Comparison of ENCODE assay signal across 8 cellular contexts in genomic region chr14:41606249-41607118, GRCh38. TPM values are rescaled to one million over a fixed set of nuclear protein-coding genes. Genes with fewer than 3 reads are reported as not detected.
DNase-seq lines count a peak whose midpoint lies in the region; ATAC-seq and TF ChIP-seq lines count a peak whose summit lies in the region.

TSS of gene LRFN5 (plus strand) at chr14:41606876.

- WGBS in right cardiac atrium: under 1% methylated on average over 75 of the region's 75 CpGs

- H3K27ac ChIP-seq in KMS-11 (no peak within 1 kb of the TSS), right cardiac atrium (ENCODE audit: low read length) (peak within 1 kb of the TSS; percentile 2)

- H3K27me3 Mint-ChIP-seq in activated naive CD8-positive, alpha-beta T cell treated with anti-CD3 and anti-CD28 coated beads, Interleukin-2, amount 50 U/mL, for 24 hours: peaks cover 73% of the 10 kb centered on the region

- H3K4me1 Mint-ChIP-seq in activated naive CD8-positive, alpha-beta T cell treated with anti-CD3 and anti-CD28 coated beads, Interleukin-2, amount 50 U/mL, for 24 hours: peaks cover 46% of the 10 kb centered on the region

- H3K4me2 ChIP-seq in KMS-11: peak within 1 kb of the TSS; percentile 57; the same call in 1 of the 2 replicates

- peak; percentile 55 for DNase-seq in GM13977 (ENCODE audit: low spot score)
- peak; percentile 23 for DNase-seq in activated naive CD8-positive, alpha-beta T cell treated with anti-CD3 and anti-CD28 coated beads, Interleukin-2, amount 50 U/mL, for 24 hours
- peak; percentile 51 to 82 (median 79) for DNase-seq in right cardiac atrium
- DNase-seq in retinal pigment epithelial cell (ENCODE audit: low read depth): no peak
- no peak for DNase-seq in stimulated activated CD4-positive, alpha-beta T cell treated with anti-CD3 and anti-CD28 coated beads, Interleukin-1b, Interleukin-23, amount 100 ng/mL, for 48 hours

- intact Hi-C loops in right cardiac atrium (cut with DNase I): no loop called here

- H3K9me3 Mint-ChIP-seq in activated naive CD8-positive, alpha-beta T cell treated with anti-CD3 and anti-CD28 coated beads, Interleukin-2, amount 50 U/mL, for 24 hours: no peaks in the 10 kb centered on the region

- H3K9me3 ChIP-seq in right cardiac atrium (ENCODE audit: control insufficient read depth, low read length): no peaks in the 10 kb centered on the region

- no peaks in the 10 kb centered on the region for H3K36me3 ChIP-seq in KMS-11 (ENCODE audit: insufficient read depth)

- H3K27me3 ChIP-seq in KMS-11 (ENCODE audit: insufficient read depth, low read depth) (no peaks in the 10 kb centered on the region), right cardiac atrium (ENCODE audit: control insufficient read depth, insufficient read depth) (no peaks in the 10 kb centered on the region)

- peak within 1 kb of the TSS; percentile 78 for H2AFZ ChIP-seq in KMS-11 (ENCODE audit: low read depth)

- no peak for TF ChIP-seq CTCF in GM13977 (IDR thresholded peaks at IDR 0.05; ENCODE audit: extremely low read depth, insufficient read depth, missing control alignments)
- no peak for TF ChIP-seq CTCF in KMS-11 (conservative IDR thresholded peaks at IDR 0.05; ENCODE audit: low read depth, low read length)
- TF ChIP-seq CTCF in retinal pigment epithelial cell (conservative IDR thresholded peaks at IDR 0.05; ENCODE audit: low read depth, low read length): no peak

- peaks cover 1% of the 10 kb centered on the region for H3K36me3 Mint-ChIP-seq in activated naive CD8-positive, alpha-beta T cell treated with anti-CD3 and anti-CD28 coated beads, Interleukin-2, amount 50 U/mL, for 24 hours (ENCODE audit: low read depth)

- peak; percentile 70 for ATAC-seq in activated naive CD8-positive, alpha-beta T cell treated with anti-CD3 and anti-CD28 coated beads, Interleukin-2, amount 50 U/mL, for 24 hours
- ATAC-seq in right cardiac atrium (peak; percentile 76 to 82), GM21390 (IDR thresholded peaks at IDR 0.05; ENCODE audit: unreplicated experiment) (no peak), HG03457 (IDR thresholded peaks at IDR 0.05; ENCODE audit: unreplicated experiment) (no peak)

- H3K79me2 ChIP-seq in KMS-11 (ENCODE audit: insufficient read depth, low read depth): no peaks in the 10 kb centered on the region

- no peak within 1 kb of the TSS for H3K27ac Mint-ChIP-seq in activated naive CD8-positive, alpha-beta T cell treated with anti-CD3 and anti-CD28 coated beads, Interleukin-2, amount 50 U/mL, for 24 hours

- in situ Hi-C loops in GM13977 (cut with MboI; ENCODE audit: low pct_unique_long_range_greater_than_20kb, low sequenced_read_pairs, unreplicated experiment): no loop called here

- no peaks in the 10 kb centered on the region for H3K4me1 ChIP-seq in KMS-11 (ENCODE audit: low read depth, poor library complexity, severe bottlenecking)
- H3K4me1 ChIP-seq in right cardiac atrium (ENCODE audit: control insufficient read depth, insufficient read depth, low read length): no peaks in the 10 kb centered on the region

- peak within 1 kb of the TSS; percentile 25; the same call in 1 of the 2 replicates for H3K9ac ChIP-seq in KMS-11

- H3K4me3 ChIP-seq in KMS-11 (IDR thresholded peaks at IDR 0.05; ENCODE audit: insufficient read depth, low read depth, low read length) (no peak within 1 kb of the TSS), right cardiac atrium (ENCODE audit: low read length) (peak within 1 kb of the TSS; percentile 55), retinal pigment epithelial cell (ENCODE audit: low read length) (peak within 1 kb of the TSS; percentile 59)

- H4K20me1 ChIP-seq in KMS-11 (ENCODE audit: insufficient read depth): no peaks in the 10 kb centered on the region

- H3K4me3 Mint-ChIP-seq in activated naive CD8-positive, alpha-beta T cell treated with anti-CD3 and anti-CD28 coated beads, Interleukin-2, amount 50 U/mL, for 24 hours: peak within 1 kb of the TSS; percentile 66

RNA-seq across cellular contexts. Expression of gene LRFN5, which starts in this region (rescaled TPM):
- total RNA-seq in right cardiac atrium: 1 to 10 TPM in 3 of 4 donors, under 1 TPM in 1; 0.78 to 1.7 (median 1.1) TPM
- 0.23 TPM for polyA plus RNA-seq in right cardiac atrium

Comparison
In these comparisons a context has a peak if more than half of its experiments do, and no peak if none do; other contexts are left out.
1. DNase-seq: peak in GM13977 (single experiment), activated naive CD8-positive, alpha-beta T cell treated with anti-CD3 and anti-CD28 coated beads, Interleukin-2, amount 50 U/mL, for 24 hours (single experiment) and right cardiac atrium (3 of 3); none in retinal pigment epithelial cell (single experiment) and stimulated activated CD4-positive, alpha-beta T cell treated with anti-CD3 and anti-CD28 coated beads, Interleukin-1b, Interleukin-23, amount 100 ng/mL, for 48 hours (single experiment).
2. ATAC-seq: peak in activated naive CD8-positive, alpha-beta T cell treated with anti-CD3 and anti-CD28 coated beads, Interleukin-2, amount 50 U/mL, for 24 hours (single experiment) and right cardiac atrium (2 of 2); none in GM21390 (single experiment) and HG03457 (single experiment).